Comparison of ENCODE assay signal across 19 cellular contexts in the genomic region with DNA sequence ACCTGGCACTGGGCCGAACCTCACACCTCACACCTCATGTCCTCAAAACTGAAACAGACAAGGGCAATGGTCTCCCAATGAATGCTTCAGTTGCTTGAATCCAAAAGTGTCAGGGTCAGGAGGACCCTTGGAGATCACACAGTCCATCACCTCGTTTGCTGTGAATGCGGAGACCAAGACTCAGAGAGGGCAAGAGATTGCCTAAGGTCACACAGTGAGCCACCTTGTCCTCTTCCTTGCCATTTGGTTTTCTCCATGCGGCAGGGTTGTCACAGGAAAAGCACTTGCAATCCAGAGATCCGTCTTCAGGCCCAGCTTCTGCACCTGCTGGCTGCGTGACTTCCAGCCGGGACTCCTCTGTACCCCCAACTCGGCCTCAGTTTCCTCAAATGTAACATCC. TPM values are rescaled to one million over a fixed set of nuclear protein-coding genes. Genes with fewer than 3 reads are reported as not detected.
A peak's percentile ranks its signal among the peaks of the same experiment; 100 is the strongest.
DNase-seq lines count a peak whose midpoint lies in the region; ATAC-seq, FAIRE-seq and TF ChIP-seq lines count a peak whose summit lies in the region.
"Had no signal": no experiment of that assay in that cellular context is flagged by ENCODE, and none has a peak within 500 bp of the region (broad histone marks: within the 10 kb centered on the region; RNA-seq: fewer than 3 reads in every experiment).

No MANE protein-coding gene starts in this region.

- no peaks in the 10 kb centered on the region for H3K36me3 Mint-ChIP-seq in activated T-helper 17 cell treated with anti-CD3 and anti-CD28 coated beads, Interleukin-2, amount 50 U/mL, for 72 hours (ENCODE audit: low read depth)
- no peaks in the 10 kb centered on the region for H3K36me3 Mint-ChIP-seq in memory B cell
- no peaks in the 10 kb centered on the region for H3K36me3 Mint-ChIP-seq in type B pancreatic cell

- H3K4me1 ChIP-seq in A549: peaks cover 4% of the 10 kb centered on the region

- no peak for TF ChIP-seq EP300 in A549 (IDR thresholded peaks at IDR 0.05)

- no peaks in the 10 kb centered on the region for H3K9me3 ChIP-seq in A549

- no peak for FAIRE-seq in A549 (lab: Jason Lieb, UNC)
- FAIRE-seq: GM12892 had no signal

- H3K27ac ChIP-seq in A549: no peak overlapping the region

- H3K4me2 ChIP-seq in A549: no peak overlapping the region
- H3K4me2 ChIP-seq: GM23338 had no signal

- TF ChIP-seq POLR2A in A549 (IDR thresholded peaks at IDR 0.05; ENCODE audit: low read length): no peak

- TF ChIP-seq CTCF in A549 (IDR thresholded peaks at IDR 0.05): no peak
- TF ChIP-seq CTCF in type B pancreatic cell (conservative IDR thresholded peaks at IDR 0.05): no peak
- TF ChIP-seq CTCF in GM10266 (IDR thresholded peaks at IDR 0.05; ENCODE audit: control insufficient read depth, insufficient read depth, low read depth, missing control alignments): no peak

- H3K27me3 Mint-ChIP-seq in activated T-helper 17 cell treated with anti-CD3 and anti-CD28 coated beads, Interleukin-2, amount 50 U/mL, for 72 hours: no peaks in the 10 kb centered on the region
- H3K27me3 Mint-ChIP-seq in memory B cell (peaks cover 2% of the 10 kb centered on the region), type B pancreatic cell (peaks cover 11% of the 10 kb centered on the region)

- WGBS in A549 (ENCODE audit: missing lambda C conversion rate): 76% methylated on average over 8 of the region's 8 CpGs

- CTCF ChIA-PET in A549 (lab: Yijun Ruan, JAX): interaction anchor here (1.8 to 10.4 kb wide), 2 partner anchors 16 to 112 kb away, joined by 4 to 123 read pairs; a partner anchor contains a TSS

- ATAC-seq in A549 (no peak), memory B cell (ENCODE audit: low read depth) (no peak)
- ATAC-seq in activated T-helper 17 cell treated with anti-CD3 and anti-CD28 coated beads, Interleukin-2, amount 50 U/mL, for 72 hours (replicated peaks): no peak
- ATAC-seq: GM23338, HCT116 had no signal

- peaks cover 12% of the 10 kb centered on the region for H3K4me1 Mint-ChIP-seq in activated T-helper 17 cell treated with anti-CD3 and anti-CD28 coated beads, Interleukin-2, amount 50 U/mL, for 72 hours
- H3K4me1 Mint-ChIP-seq in memory B cell (peaks cover 10% of the 10 kb centered on the region), type B pancreatic cell (ENCODE audit: unreplicated experiment) (peaks cover 20% of the 10 kb centered on the region)

- H3K9me3 Mint-ChIP-seq in activated T-helper 17 cell treated with anti-CD3 and anti-CD28 coated beads, Interleukin-2, amount 50 U/mL, for 72 hours: no peaks in the 10 kb centered on the region
- H3K9me3 Mint-ChIP-seq in memory B cell (no peaks in the 10 kb centered on the region), type B pancreatic cell (no peaks in the 10 kb centered on the region)
- H3K9me3 Mint-ChIP-seq: GM23338, H9 had no signal

- TF ChIP-seq RAD21 in A549 (conservative IDR thresholded peaks at IDR 0.05 in 1 of 2, IDR thresholded peaks at IDR 0.05 in 1 of 2): no peak

- no peak overlapping the region for H3K4me3 Mint-ChIP-seq in activated T-helper 17 cell treated with anti-CD3 and anti-CD28 coated beads, Interleukin-2, amount 50 U/mL, for 72 hours
- H3K4me3 Mint-ChIP-seq in memory B cell (no peak overlapping the region), type B pancreatic cell (no peak overlapping the region)
- H3K4me3 Mint-ChIP-seq: CD4-positive, alpha-beta memory T cell; GM23338; H9 had no signal

- no peak overlapping the region for H3K4me3 ChIP-seq in A549
- H3K4me3 ChIP-seq: GM23338 had no signal

- H3K27ac Mint-ChIP-seq in activated T-helper 17 cell treated with anti-CD3 and anti-CD28 coated beads, Interleukin-2, amount 50 U/mL, for 72 hours: peak overlapping the region; percentile 46
- H3K27ac Mint-ChIP-seq in memory B cell (peak overlapping the region; percentile 50), type B pancreatic cell (peak overlapping the region; percentile 9)
- H3K27ac Mint-ChIP-seq: CD4-positive, alpha-beta memory T cell; GM23338; H9 had no signal

- DNase-seq in A549 (ENCODE audit: low read depth in 1 of 2, low spot score in 1 of 2): no peak
- DNase-seq in memory B cell (ENCODE audit: low spot score in 2 of 2): no peak
- DNase-seq in type B pancreatic cell (ENCODE audit: extremely low spot score, unreplicated experiment): no peak
- DNase-seq in NCI-H82 (lab: John Stamatoyannopoulos, UW): no peak
- DNase-seq in GM10266 (ENCODE audit: extremely low spot score): no peak
- no peak for DNase-seq in activated CD8-positive, alpha-beta memory T cell treated with anti-CD3 and anti-CD28 coated beads, Interleukin-2, amount 50 U/mL, for 4 hours
- DNase-seq: 8988T; C1 segment of cervical spinal cord; Calu3; CD4-positive, alpha-beta memory T cell; COR-L47; DMS53; DMS79 treated with DMSO at 0.1 percent for 48 hours; GF-D8; H9 had no signal

- POLR2A ChIA-PET in A549 (lab: Yijun Ruan, JAX): no interaction called here

TF ChIP-seq in A549, 52 proteins besides CTCF, POLR2A, EP300 and RAD21:
- TF ChIP-seq PHF8 (IDR thresholded peaks at IDR 0.05; ENCODE audit: borderline replicate concordance, low read depth) (no peak), ZFP36 (IDR thresholded peaks at IDR 0.05; ENCODE audit: borderline replicate concordance, partially characterized antibody) (peak; percentile 2)

RNA-seq across cellular contexts. Expression of a gene that starts 28.0 kb away (rescaled TPM):
- polyA plus RNA-seq in A549 (2011; rRNA removed) (5.9 and 7.0 TPM in 2 replicates), A549 (2017; fragmentation: RNase III; extraction: RNeasy Plus Mini Kit Qiagen cat#74134 plus additional on column Dnase treatment) (7.5 to 14.8 TPM (median 14.0 TPM) in 3 replicates)
- 13.6 and 19.9 TPM in 2 replicates for polyA plus RNA-seq in A549 (2012; cell fraction: cytosol; rRNA removed)
- polyA plus RNA-seq in A549 (2012; cell fraction: nucleus; rRNA removed): 18.4 and 25.1 TPM in 2 replicates
- 6.4 and 7.3 TPM in 2 replicates for polyA minus RNA-seq in A549 (2011; rRNA and poly(A)+ RNA removed)
- total RNA-seq in activated T-helper 17 cell treated with anti-CD3 and anti-CD28 coated beads, Interleukin-2, amount 50 U/mL, for 72 hours: 10 to 100 TPM; 10.7 to 15.6 TPM
- total RNA-seq in type B pancreatic cell (ENCODE audit: low replicate concordance): 27.0 and 28.1 TPM in 2 replicates

RNA-seq across cellular contexts. Expression of a gene that starts 28.3 kb away (rescaled TPM):
- polyA plus RNA-seq in A549 (2011; rRNA removed) (23.0 and 26.1 TPM in 2 replicates), A549 (2017; fragmentation: RNase III; extraction: RNeasy Plus Mini Kit Qiagen cat#74134 plus additional on column Dnase treatment) (32.8 to 36.8 TPM (median 34.7 TPM) in 3 replicates)
- polyA plus RNA-seq in A549 (2012; cell fraction: cytosol; rRNA removed): 27.2 and 29.6 TPM in 2 replicates
- 20.9 and 22.0 TPM in 2 replicates for polyA plus RNA-seq in A549 (2012; cell fraction: nucleus; rRNA removed)
- 14.5 and 18.6 TPM in 2 replicates for polyA minus RNA-seq in A549 (2011; rRNA and poly(A)+ RNA removed)
- 10 to 100 TPM; 17.8 to 22.2 TPM for total RNA-seq in activated T-helper 17 cell treated with anti-CD3 and anti-CD28 coated beads, Interleukin-2, amount 50 U/mL, for 72 hours
- total RNA-seq in type B pancreatic cell (ENCODE audit: low replicate concordance): 38.1 and 39.0 TPM in 2 replicates
